Comparison of ENCODE assay signal across 17 cellular contexts in the genomic region with DNA sequence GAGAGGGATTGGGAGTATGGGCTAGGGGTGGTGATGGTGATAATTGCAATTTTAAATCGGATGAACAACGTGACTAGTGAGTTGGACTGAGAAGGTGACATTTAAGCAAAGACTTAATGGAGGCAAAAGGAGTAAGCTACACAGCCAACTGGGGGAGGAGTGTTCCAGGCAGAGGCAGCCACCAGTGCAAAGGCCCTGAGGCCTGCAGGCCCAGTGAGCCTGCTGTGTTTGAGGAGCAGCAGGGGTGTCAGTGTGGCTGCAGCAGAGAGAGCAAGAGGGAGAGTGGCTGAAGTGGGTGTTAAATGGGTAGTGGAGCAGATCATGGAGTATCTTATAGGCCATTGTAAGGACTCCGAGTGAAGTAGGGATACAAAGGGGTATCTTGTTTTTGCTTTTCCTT. TPM values are rescaled to one million over a fixed set of nuclear protein-coding genes. Genes with fewer than 3 reads are reported as not detected.
DNase-seq lines count a peak whose midpoint lies in the region; ATAC-seq and TF ChIP-seq lines count a peak whose summit lies in the region.
"Had no signal": no experiment of that assay in that cellular context is flagged by ENCODE, and none has a peak within 500 bp of the region (broad histone marks: within the 10 kb centered on the region; RNA-seq: fewer than 3 reads in every experiment).

No MANE protein-coding gene starts in this region.

- peaks cover 31% of the 10 kb centered on the region for H3K36me3 Mint-ChIP-seq in WTC11
- H3K36me3 Mint-ChIP-seq in glutamatergic neuron (ENCODE audit: unreplicated experiment) = peaks cover 14% of the 10 kb centered on the region
- H3K36me3 Mint-ChIP-seq: CD4-positive, alpha-beta memory T cell had no signal

- H3K9me3 Mint-ChIP-seq in WTC11 (no peaks in the 10 kb centered on the region), glutamatergic neuron (ENCODE audit: unreplicated experiment) (peaks cover 6% of the 10 kb centered on the region)
- H3K9me3 Mint-ChIP-seq: CD4-positive, alpha-beta memory T cell had no signal

- peaks cover 9% of the 10 kb centered on the region for H3K4me1 Mint-ChIP-seq in WTC11
- peaks cover 16% of the 10 kb centered on the region for H3K4me1 Mint-ChIP-seq in glutamatergic neuron (ENCODE audit: low read depth, unreplicated experiment)
- H3K4me1 Mint-ChIP-seq: CD4-positive, alpha-beta memory T cell had no signal

- H3K9me3 ChIP-seq in gastrocnemius medialis = no peaks in the 10 kb centered on the region
- H3K9me3 ChIP-seq in uterus = no peaks in the 10 kb centered on the region
- H3K9me3 ChIP-seq: HAP-1 had no signal

- peaks cover 33 to 46% of the 10 kb centered on the region in 2 donors for H3K4me1 ChIP-seq in gastrocnemius medialis
- H3K4me1 ChIP-seq in uterus = peaks cover 0 to 6% of the 10 kb centered on the region in 2 donors
- H3K4me1 ChIP-seq: HAP-1 had no signal

- TF ChIP-seq POLR2A in gastrocnemius medialis (IDR thresholded peaks at IDR 0.05) = no peak
- TF ChIP-seq POLR2A in uterus (IDR thresholded peaks at IDR 0.05) = no peak

- H3K27ac Mint-ChIP-seq in WTC11 = no peak overlapping the region
- peak overlapping the region; percentile 52 for H3K27ac Mint-ChIP-seq in glutamatergic neuron (ENCODE audit: unreplicated experiment)
- H3K27ac Mint-ChIP-seq: B cell had no signal

- ATAC-seq in WTC11 (no peak), gastrocnemius medialis (no peak)

- H3K27me3 Mint-ChIP-seq in WTC11 (ENCODE audit: low read depth) (no peaks in the 10 kb centered on the region), glutamatergic neuron (ENCODE audit: unreplicated experiment) (peaks cover 4% of the 10 kb centered on the region)

- intact Hi-C loops in gastrocnemius medialis (cut with DNase I; ENCODE audit: low total_unique reads) = no loop called here
- intact Hi-C loops in uterus (cut with DNase I; ENCODE audit: low total_unique reads) = no loop called here

- peaks cover 0 to 11% of the 10 kb centered on the region in 2 donors for H3K36me3 ChIP-seq in gastrocnemius medialis
- no peaks in the 10 kb centered on the region for H3K36me3 ChIP-seq in uterus
- H3K36me3 ChIP-seq: HAP-1 had no signal

- no peak overlapping the region for H3K4me3 ChIP-seq in gastrocnemius medialis
- H3K4me3 ChIP-seq in uterus = no peak overlapping the region
- H3K4me3 ChIP-seq: GM23248, HAP-1 had no signal

- in situ Hi-C loops in gastrocnemius medialis (cut with MboI; ENCODE audit: low sequenced_read_pairs in 4 of 4) = no loop called here

- DNase-seq in WTC11 (ENCODE audit: low spot score) (no peak), glutamatergic neuron (no peak), gastrocnemius medialis (no peak), uterus (no peak), midbrain (lab: John Stamatoyannopoulos, UW) (no peak), CD1c-positive myeloid dendritic cell (ENCODE audit: extremely low spot score) (no peak)
- DNase-seq: CD4-positive, alpha-beta memory T cell; DMS153; DMS79; GDM1; GM23248 had no signal

- H3K27me3 ChIP-seq in gastrocnemius medialis = no peaks in the 10 kb centered on the region
- H3K27me3 ChIP-seq in uterus = no peaks in the 10 kb centered on the region

- H3K4me3 Mint-ChIP-seq in WTC11 (no peak overlapping the region), glutamatergic neuron (ENCODE audit: unreplicated experiment) (no peak overlapping the region)
- H3K4me3 Mint-ChIP-seq: B cell; CD4-positive, alpha-beta memory T cell had no signal

- POLR2A ChIA-PET in WTC11 (lab: Charles Lee) = no interaction called here

- H3K27ac ChIP-seq in gastrocnemius medialis (peak overlapping the region in 3 of 4 donors; percentile 79 to 88 (median 85)), uterus (no peak overlapping the region)
- H3K27ac ChIP-seq: C4-2B, GM23248 had no signal

- CTCF ChIA-PET in WTC11 (lab: Charles Lee) = interaction anchor here (1.0 to 14.4 kb wide), 8 partner anchors 12 to 202 kb away, joined by 3 to 121 read pairs (median 8); no protein-coding TSS in a partner anchor

- no peak for TF ChIP-seq CTCF in WTC11 (IDR thresholded peaks at IDR 0.05)
- no peak for TF ChIP-seq CTCF in glutamatergic neuron (IDR thresholded peaks at IDR 0.05; ENCODE audit: partially characterized antibody, unreplicated experiment)
- TF ChIP-seq CTCF in gastrocnemius medialis (IDR thresholded peaks at IDR 0.05 in 4 of 5, conservative IDR thresholded peaks at IDR 0.05 in 1 of 5) = no peak
- TF ChIP-seq CTCF in uterus (IDR thresholded peaks at IDR 0.05) = no peak

TF ChIP-seq in WTC11, 78 proteins besides CTCF, POLR2A, EP300 and RAD21:
- no peak for TF ChIP-seq TCF7 (CRISPR knock-in tag; IDR thresholded peaks at IDR 0.05; ENCODE audit: low read depth)
- TF ChIP-seq, protein P1, sequence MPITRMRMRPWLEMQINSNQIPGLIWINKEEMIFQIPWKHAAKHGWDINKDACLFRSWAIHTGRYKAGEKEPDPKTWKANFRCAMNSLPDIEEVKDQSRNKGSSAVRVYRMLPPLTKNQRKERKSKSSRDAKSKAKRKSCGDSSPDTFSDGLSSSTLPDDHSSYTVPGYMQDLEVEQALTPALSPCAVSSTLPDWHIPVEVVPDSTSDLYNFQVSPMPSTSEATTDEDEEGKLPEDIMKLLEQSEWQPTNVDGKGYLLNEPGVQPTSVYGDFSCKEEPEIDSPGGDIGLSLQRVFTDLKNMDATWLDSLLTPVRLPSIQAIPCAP (CRISPR knock-in tag; IDR thresholded peaks at IDR 0.05) = no peak
- no peak for TF ChIP-seq RORB (CRISPR knock-in tag; IDR thresholded peaks at IDR 0.05)
- 0 out of 2 replicates have a peak, but pooled peaks have one; percentile 25 for TF ChIP-seq GTF2I (CRISPR knock-in tag; conservative IDR thresholded peaks at IDR 0.05)
- TF ChIP-seq, protein P2, sequence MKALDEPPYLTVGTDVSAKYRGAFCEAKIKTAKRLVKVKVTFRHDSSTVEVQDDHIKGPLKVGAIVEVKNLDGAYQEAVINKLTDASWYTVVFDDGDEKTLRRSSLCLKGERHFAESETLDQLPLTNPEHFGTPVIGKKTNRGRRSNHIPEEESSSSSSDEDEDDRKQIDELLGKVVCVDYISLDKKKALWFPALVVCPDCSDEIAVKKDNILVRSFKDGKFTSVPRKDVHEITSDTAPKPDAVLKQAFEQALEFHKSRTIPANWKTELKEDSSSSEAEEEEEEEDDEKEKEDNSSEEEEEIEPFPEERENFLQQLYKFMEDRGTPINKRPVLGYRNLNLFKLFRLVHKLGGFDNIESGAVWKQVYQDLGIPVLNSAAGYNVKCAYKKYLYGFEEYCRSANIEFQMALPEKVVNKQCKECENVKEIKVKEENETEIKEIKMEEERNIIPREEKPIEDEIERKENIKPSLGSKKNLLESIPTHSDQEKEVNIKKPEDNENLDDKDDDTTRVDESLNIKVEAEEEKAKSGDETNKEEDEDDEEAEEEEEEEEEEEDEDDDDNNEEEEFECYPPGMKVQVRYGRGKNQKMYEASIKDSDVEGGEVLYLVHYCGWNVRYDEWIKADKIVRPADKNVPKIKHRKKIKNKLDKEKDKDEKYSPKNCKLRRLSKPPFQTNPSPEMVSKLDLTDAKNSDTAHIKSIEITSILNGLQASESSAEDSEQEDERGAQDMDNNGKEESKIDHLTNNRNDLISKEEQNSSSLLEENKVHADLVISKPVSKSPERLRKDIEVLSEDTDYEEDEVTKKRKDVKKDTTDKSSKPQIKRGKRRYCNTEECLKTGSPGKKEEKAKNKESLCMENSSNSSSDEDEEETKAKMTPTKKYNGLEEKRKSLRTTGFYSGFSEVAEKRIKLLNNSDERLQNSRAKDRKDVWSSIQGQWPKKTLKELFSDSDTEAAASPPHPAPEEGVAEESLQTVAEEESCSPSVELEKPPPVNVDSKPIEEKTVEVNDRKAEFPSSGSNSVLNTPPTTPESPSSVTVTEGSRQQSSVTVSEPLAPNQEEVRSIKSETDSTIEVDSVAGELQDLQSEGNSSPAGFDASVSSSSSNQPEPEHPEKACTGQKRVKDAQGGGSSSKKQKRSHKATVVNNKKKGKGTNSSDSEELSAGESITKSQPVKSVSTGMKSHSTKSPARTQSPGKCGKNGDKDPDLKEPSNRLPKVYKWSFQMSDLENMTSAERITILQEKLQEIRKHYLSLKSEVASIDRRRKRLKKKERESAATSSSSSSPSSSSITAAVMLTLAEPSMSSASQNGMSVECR (CRISPR knock-in tag; IDR thresholded peaks at IDR 0.05; ENCODE audit: borderline replicate concordance) = no peak
- TF ChIP-seq, protein P3, sequence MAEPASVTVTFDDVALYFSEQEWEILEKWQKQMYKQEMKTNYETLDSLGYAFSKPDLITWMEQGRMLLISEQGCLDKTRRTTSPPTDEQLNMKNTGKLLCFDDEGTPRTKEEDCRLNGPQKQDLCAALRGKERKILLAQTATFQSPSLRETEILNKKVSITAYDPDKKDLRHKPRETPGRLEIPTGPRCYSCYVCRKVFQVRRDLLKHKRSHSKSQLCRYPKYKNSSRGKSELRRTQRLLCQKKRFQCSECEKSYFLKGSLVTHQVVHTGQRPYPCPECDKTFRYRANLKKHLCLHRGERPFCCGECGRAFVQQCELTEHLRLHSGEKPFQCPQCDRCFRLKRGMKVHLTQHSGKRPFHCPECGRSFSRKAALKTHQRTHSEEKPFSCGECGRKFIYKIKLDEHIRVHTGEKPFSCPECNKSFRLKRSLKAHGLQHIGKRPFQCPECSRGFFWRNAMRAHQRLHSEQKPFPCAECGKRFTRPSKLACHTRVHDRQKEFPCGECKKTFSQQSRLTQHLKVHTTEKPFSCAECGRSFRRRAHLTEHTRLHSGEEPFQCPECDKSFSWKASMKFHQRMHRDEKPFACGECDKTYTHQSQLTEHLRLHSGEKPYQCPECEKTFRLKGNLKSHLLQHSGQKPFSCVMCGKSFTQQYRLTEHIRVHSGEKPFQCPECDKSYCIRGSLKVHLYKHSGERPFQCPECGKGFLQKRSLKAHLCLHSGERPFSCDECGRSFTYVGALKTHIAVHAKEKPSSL (CRISPR knock-in tag; conservative IDR thresholded peaks at IDR 0.05) = no peak

RNA-seq across cellular contexts. Expression of a gene that starts 18.8 kb away (rescaled TPM):
- not detected in 3 replicates for total RNA-seq in WTC11 (2021)
- total RNA-seq in glutamatergic neuron (ENCODE audit: unreplicated experiment) = not detected
- 100 to 1,000 TPM in 1 of 4 donors, 10 to 100 TPM in 3; 21.4 to 146 (median 73.1) TPM for total RNA-seq in gastrocnemius medialis
- not detected for total RNA-seq in uterus
- total RNA-seq: B cell; CD4-positive, alpha-beta memory T cell; Daoy; GM23248; H4; HT-29 had no signal

RNA-seq across cellular contexts. Expression of a gene that starts 40.7 kb away (rescaled TPM):
- total RNA-seq in WTC11 (2021) (21.1 to 24.9 TPM (median 22.7 TPM) in 3 replicates), glutamatergic neuron (ENCODE audit: unreplicated experiment) (74.7 TPM), gastrocnemius medialis (10 to 100 TPM in 3 of 4 donors, 1 to 10 TPM in 1; 8.4 to 45.5 (median 33.1) TPM), uterus (1 to 10 TPM in 2 of 4 donors, under 1 TPM in 1, not detected in 1; 0.26 to 7.6 (median 6.5) TPM)

RNA-seq across cellular contexts. Expression of a gene that starts 59.8 kb away (rescaled TPM):
- 97.4 to 108 TPM (median 99.8 TPM) in 3 replicates for total RNA-seq in WTC11 (2021)
- total RNA-seq in glutamatergic neuron (ENCODE audit: unreplicated experiment) = 61.5 TPM
- total RNA-seq in gastrocnemius medialis = 10 to 100 TPM; 28.7 to 41.4 (median 30.6) TPM
- total RNA-seq in uterus = 100 to 1,000 TPM in 1 of 4 donors, 10 to 100 TPM in 3; 25.9 to 109 (median 68.1) TPM

Comparison
In these comparisons a context has a peak if more than half of its experiments do, and no peak if none do; other contexts are left out.
1. H3K27ac ChIP-seq: peak in gastrocnemius medialis (3 of 4); none in uterus (0 of 2).
2. RNA of a gene that starts 18.8 kb away (total RNA-seq): 21.4 to 146 TPM in gastrocnemius medialis; not detected in WTC11, not detected in glutamatergic neuron (single experiment) and not detected in uterus; every median in the first group is over 10 times any median in the second.